In the genomic region with DNA sequence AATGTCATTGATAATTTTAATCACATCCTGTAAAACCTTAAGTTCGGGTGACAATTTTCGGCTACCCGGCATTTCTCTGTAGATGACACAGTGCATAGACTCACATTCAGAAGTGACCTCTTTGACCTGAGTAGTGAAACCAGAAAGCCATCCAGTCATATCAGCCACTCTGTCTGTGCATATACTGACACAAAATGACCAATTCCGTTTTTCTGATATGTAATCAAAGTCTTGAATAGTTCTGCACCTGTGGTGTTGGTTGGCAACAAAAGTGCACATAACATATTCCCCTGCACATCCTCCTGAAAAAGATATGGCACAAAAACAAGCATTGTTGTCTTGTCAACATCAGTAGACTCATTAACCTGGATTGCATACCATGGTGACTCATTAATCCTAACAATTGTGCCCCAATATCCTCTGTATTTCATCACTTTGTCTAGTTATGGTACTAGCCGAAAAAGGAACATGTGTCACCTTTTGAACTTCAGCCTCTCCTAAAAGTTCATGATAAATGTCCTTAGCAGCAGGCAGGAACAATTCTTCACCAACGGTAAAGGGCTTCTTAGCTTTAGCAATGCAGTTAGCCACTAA, we compare ENCODE assay signal across 1 cellular context.
TF ChIP-seq lines count a peak whose summit lies in the region.

No MANE protein-coding gene starts in this region.

TF ChIP-seq in GM12878, 131 proteins besides CTCF, POLR2A, EP300 and RAD21 (continued from another document and continues in another):
- TF ChIP-seq, protein P1, sequence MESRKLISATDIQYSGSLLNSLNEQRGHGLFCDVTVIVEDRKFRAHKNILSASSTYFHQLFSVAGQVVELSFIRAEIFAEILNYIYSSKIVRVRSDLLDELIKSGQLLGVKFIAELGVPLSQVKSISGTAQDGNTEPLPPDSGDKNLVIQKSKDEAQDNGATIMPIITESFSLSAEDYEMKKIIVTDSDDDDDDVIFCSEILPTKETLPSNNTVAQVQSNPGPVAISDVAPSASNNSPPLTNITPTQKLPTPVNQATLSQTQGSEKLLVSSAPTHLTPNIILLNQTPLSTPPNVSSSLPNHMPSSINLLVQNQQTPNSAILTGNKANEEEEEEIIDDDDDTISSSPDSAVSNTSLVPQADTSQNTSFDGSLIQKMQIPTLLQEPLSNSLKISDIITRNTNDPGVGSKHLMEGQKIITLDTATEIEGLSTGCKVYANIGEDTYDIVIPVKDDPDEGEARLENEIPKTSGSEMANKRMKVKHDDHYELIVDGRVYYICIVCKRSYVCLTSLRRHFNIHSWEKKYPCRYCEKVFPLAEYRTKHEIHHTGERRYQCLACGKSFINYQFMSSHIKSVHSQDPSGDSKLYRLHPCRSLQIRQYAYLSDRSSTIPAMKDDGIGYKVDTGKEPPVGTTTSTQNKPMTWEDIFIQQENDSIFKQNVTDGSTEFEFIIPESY (IDR thresholded peaks at IDR 0.05), result no peak
- TF ChIP-seq, protein P2, sequence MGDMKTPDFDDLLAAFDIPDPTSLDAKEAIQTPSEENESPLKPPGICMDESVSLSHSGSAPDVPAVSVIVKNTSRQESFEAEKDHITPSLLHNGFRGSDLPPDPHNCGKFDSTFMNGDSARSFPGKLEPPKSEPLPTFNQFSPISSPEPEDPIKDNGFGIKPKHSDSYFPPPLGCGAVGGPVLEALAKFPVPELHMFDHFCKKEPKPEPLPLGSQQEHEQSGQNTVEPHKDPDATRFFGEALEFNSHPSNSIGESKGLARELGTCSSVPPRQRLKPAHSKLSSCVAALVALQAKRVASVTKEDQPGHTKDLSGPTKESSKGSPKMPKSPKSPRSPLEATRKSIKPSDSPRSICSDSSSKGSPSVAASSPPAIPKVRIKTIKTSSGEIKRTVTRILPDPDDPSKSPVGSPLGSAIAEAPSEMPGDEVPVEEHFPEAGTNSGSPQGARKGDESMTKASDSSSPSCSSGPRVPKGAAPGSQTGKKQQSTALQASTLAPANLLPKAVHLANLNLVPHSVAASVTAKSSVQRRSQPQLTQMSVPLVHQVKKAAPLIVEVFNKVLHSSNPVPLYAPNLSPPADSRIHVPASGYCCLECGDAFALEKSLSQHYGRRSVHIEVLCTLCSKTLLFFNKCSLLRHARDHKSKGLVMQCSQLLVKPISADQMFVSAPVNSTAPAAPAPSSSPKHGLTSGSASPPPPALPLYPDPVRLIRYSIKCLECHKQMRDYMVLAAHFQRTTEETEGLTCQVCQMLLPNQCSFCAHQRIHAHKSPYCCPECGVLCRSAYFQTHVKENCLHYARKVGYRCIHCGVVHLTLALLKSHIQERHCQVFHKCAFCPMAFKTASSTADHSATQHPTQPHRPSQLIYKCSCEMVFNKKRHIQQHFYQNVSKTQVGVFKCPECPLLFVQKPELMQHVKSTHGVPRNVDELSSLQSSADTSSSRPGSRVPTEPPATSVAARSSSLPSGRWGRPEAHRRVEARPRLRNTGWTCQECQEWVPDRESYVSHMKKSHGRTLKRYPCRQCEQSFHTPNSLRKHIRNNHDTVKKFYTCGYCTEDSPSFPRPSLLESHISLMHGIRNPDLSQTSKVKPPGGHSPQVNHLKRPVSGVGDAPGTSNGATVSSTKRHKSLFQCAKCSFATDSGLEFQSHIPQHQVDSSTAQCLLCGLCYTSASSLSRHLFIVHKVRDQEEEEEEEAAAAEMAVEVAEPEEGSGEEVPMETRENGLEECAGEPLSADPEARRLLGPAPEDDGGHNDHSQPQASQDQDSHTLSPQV (IDR thresholded peaks at IDR 0.05), result no peak
- TF ChIP-seq NR2C1 (IDR thresholded peaks at IDR 0.05), result no peak
- TF ChIP-seq MEF2B (IDR thresholded peaks at IDR 0.05; ENCODE audit: partially characterized antibody, poor library complexity, severe bottlenecking), result no peak
- no peak for TF ChIP-seq FOXK2 (IDR thresholded peaks at IDR 0.05)
- TF ChIP-seq MYB (IDR thresholded peaks at IDR 0.05; ENCODE audit: borderline replicate concordance, low read depth, low read length), result no peak
- TF ChIP-seq, protein P3, sequence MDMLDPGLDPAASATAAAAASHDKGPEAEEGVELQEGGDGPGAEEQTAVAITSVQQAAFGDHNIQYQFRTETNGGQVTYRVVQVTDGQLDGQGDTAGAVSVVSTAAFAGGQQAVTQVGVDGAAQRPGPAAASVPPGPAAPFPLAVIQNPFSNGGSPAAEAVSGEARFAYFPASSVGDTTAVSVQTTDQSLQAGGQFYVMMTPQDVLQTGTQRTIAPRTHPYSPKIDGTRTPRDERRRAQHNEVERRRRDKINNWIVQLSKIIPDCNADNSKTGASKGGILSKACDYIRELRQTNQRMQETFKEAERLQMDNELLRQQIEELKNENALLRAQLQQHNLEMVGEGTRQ (IDR thresholded peaks at IDR 0.05; ENCODE audit: borderline replicate concordance, low read depth, low read length), result no peak
- TF ChIP-seq RELA (IDR thresholded peaks at IDR 0.05; ENCODE audit: borderline replicate concordance, partially characterized antibody), result no peak
- TF ChIP-seq STAT3 (IDR thresholded peaks at IDR 0.05; ENCODE audit: low read depth, low read length), result no peak
- TF ChIP-seq, protein P4, sequence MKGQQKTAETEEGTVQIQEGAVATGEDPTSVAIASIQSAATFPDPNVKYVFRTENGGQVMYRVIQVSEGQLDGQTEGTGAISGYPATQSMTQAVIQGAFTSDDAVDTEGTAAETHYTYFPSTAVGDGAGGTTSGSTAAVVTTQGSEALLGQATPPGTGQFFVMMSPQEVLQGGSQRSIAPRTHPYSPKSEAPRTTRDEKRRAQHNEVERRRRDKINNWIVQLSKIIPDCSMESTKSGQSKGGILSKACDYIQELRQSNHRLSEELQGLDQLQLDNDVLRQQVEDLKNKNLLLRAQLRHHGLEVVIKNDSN (IDR thresholded peaks at IDR 0.05; ENCODE audit: borderline replicate concordance, extremely low read length, insufficient read depth, low read depth, low read length), result no peak
- no peak for TF ChIP-seq CHD1 (IDR thresholded peaks at IDR 0.05; ENCODE audit: low read depth, low read length)
- TF ChIP-seq POLR2AphosphoS5 (IDR thresholded peaks at IDR 0.05; ENCODE audit: low read length), result no peak
- no peak for TF ChIP-seq EGR1 (IDR thresholded peaks at IDR 0.05; ENCODE audit: borderline replicate concordance in 1 of 2, low read depth in 2 of 2, low read length in 2 of 2)
- peak; percentile 89 for TF ChIP-seq CBX5 (IDR thresholded peaks at IDR 0.05; ENCODE audit: low read depth)
- no peak for TF ChIP-seq ASH2L (IDR thresholded peaks at IDR 0.05; ENCODE audit: borderline replicate concordance, low read depth)
- no peak for TF ChIP-seq NFYA (IDR thresholded peaks at IDR 0.05; ENCODE audit: borderline replicate concordance, low read depth, low read length)
- TF ChIP-seq SPI1 (IDR thresholded peaks at IDR 0.05; ENCODE audit: borderline replicate concordance, insufficient read depth, low read depth, low read length), result peak; percentile 93
- TF ChIP-seq, protein P5, sequence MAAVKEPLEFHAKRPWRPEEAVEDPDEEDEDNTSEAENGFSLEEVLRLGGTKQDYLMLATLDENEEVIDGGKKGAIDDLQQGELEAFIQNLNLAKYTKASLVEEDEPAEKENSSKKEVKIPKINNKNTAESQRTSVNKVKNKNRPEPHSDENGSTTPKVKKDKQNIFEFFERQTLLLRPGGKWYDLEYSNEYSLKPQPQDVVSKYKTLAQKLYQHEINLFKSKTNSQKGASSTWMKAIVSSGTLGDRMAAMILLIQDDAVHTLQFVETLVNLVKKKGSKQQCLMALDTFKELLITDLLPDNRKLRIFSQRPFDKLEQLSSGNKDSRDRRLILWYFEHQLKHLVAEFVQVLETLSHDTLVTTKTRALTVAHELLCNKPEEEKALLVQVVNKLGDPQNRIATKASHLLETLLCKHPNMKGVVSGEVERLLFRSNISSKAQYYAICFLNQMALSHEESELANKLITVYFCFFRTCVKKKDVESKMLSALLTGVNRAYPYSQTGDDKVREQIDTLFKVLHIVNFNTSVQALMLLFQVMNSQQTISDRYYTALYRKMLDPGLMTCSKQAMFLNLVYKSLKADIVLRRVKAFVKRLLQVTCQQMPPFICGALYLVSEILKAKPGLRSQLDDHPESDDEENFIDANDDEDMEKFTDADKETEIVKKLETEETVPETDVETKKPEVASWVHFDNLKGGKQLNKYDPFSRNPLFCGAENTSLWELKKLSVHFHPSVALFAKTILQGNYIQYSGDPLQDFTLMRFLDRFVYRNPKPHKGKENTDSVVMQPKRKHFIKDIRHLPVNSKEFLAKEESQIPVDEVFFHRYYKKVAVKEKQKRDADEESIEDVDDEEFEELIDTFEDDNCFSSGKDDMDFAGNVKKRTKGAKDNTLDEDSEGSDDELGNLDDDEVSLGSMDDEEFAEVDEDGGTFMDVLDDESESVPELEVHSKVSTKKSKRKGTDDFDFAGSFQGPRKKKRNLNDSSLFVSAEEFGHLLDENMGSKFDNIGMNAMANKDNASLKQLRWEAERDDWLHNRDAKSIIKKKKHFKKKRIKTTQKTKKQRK (IDR thresholded peaks at IDR 0.05; ENCODE audit: low read depth, low read length), result no peak
- no peak for TF ChIP-seq RB1 (IDR thresholded peaks at IDR 0.05; ENCODE audit: borderline replicate concordance)
- TF ChIP-seq, protein P6, sequence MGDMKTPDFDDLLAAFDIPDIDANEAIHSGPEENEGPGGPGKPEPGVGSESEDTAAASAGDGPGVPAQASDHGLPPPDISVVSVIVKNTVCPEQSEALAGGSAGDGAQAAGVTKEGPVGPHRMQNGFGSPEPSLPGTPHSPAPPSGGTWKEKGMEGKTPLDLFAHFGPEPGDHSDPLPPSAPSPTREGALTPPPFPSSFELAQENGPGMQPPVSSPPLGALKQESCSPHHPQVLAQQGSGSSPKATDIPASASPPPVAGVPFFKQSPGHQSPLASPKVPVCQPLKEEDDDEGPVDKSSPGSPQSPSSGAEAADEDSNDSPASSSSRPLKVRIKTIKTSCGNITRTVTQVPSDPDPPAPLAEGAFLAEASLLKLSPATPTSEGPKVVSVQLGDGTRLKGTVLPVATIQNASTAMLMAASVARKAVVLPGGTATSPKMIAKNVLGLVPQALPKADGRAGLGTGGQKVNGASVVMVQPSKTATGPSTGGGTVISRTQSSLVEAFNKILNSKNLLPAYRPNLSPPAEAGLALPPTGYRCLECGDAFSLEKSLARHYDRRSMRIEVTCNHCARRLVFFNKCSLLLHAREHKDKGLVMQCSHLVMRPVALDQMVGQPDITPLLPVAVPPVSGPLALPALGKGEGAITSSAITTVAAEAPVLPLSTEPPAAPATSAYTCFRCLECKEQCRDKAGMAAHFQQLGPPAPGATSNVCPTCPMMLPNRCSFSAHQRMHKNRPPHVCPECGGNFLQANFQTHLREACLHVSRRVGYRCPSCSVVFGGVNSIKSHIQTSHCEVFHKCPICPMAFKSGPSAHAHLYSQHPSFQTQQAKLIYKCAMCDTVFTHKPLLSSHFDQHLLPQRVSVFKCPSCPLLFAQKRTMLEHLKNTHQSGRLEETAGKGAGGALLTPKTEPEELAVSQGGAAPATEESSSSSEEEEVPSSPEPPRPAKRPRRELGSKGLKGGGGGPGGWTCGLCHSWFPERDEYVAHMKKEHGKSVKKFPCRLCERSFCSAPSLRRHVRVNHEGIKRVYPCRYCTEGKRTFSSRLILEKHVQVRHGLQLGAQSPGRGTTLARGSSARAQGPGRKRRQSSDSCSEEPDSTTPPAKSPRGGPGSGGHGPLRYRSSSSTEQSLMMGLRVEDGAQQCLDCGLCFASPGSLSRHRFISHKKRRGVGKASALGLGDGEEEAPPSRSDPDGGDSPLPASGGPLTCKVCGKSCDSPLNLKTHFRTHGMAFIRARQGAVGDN (IDR thresholded peaks at IDR 0.05), result no peak
- TF ChIP-seq, protein P7, sequence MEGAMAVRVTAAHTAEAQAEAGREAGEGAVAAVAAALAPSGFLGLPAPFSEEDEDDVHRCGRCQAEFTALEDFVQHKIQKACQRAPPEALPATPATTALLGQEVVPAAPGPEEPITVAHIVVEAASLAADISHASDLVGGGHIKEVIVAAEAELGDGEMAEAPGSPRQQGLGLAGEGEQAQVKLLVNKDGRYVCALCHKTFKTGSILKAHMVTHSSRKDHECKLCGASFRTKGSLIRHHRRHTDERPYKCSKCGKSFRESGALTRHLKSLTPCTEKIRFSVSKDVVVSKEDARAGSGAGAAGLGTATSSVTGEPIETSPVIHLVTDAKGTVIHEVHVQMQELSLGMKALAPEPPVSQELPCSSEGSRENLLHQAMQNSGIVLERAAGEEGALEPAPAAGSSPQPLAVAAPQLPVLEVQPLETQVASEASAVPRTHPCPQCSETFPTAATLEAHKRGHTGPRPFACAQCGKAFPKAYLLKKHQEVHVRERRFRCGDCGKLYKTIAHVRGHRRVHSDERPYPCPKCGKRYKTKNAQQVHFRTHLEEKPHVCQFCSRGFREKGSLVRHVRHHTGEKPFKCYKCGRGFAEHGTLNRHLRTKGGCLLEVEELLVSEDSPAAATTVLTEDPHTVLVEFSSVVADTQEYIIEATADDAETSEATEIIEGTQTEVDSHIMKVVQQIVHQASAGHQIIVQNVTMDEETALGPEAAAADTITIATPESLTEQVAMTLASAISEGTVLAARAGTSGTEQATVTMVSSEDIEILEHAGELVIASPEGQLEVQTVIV (IDR thresholded peaks at IDR 0.05; ENCODE audit: borderline replicate concordance, partially characterized antibody), result no peak
- TF ChIP-seq, protein P8, sequence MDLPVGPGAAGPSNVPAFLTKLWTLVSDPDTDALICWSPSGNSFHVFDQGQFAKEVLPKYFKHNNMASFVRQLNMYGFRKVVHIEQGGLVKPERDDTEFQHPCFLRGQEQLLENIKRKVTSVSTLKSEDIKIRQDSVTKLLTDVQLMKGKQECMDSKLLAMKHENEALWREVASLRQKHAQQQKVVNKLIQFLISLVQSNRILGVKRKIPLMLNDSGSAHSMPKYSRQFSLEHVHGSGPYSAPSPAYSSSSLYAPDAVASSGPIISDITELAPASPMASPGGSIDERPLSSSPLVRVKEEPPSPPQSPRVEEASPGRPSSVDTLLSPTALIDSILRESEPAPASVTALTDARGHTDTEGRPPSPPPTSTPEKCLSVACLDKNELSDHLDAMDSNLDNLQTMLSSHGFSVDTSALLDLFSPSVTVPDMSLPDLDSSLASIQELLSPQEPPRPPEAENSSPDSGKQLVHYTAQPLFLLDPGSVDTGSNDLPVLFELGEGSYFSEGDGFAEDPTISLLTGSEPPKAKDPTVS (IDR thresholded peaks at IDR 0.05; ENCODE audit: low read depth, low read length), result no peak
- TF ChIP-seq TCF7 (IDR thresholded peaks at IDR 0.05; ENCODE audit: borderline replicate concordance), result no peak
- no peak for TF ChIP-seq SIX5 (IDR thresholded peaks at IDR 0.05; ENCODE audit: low read depth, low read length, severe bottlenecking)
- no peak for TF ChIP-seq HDGF (IDR thresholded peaks at IDR 0.05)
- TF ChIP-seq BRCA1 (IDR thresholded peaks at IDR 0.05; ENCODE audit: low read depth, low read length), result no peak
- TF ChIP-seq ZNF207 (IDR thresholded peaks at IDR 0.05; ENCODE audit: borderline replicate concordance), result no peak
- TF ChIP-seq, protein P9, sequence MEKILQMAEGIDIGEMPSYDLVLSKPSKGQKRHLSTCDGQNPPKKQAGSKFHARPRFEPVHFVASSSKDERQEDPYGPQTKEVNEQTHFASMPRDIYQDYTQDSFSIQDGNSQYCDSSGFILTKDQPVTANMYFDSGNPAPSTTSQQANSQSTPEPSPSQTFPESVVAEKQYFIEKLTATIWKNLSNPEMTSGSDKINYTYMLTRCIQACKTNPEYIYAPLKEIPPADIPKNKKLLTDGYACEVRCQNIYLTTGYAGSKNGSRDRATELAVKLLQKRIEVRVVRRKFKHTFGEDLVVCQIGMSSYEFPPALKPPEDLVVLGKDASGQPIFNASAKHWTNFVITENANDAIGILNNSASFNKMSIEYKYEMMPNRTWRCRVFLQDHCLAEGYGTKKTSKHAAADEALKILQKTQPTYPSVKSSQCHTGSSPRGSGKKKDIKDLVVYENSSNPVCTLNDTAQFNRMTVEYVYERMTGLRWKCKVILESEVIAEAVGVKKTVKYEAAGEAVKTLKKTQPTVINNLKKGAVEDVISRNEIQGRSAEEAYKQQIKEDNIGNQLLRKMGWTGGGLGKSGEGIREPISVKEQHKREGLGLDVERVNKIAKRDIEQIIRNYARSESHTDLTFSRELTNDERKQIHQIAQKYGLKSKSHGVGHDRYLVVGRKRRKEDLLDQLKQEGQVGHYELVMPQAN (conservative IDR thresholded peaks at IDR 0.05), result no peak
- TF ChIP-seq KLF5 (IDR thresholded peaks at IDR 0.05; ENCODE audit: partially characterized antibody), result no peak
- TF ChIP-seq CHD4 (IDR thresholded peaks at IDR 0.05), result no peak
- TF ChIP-seq ZSCAN29 (IDR thresholded peaks at IDR 0.05), result no peak
- TF ChIP-seq IRF4 (IDR thresholded peaks at IDR 0.05; ENCODE audit: low read depth, low read length), result peak; percentile 97
- peak; percentile 76 for TF ChIP-seq EED (IDR thresholded peaks at IDR 0.05; ENCODE audit: low read depth)
